ENCODE assay signal across 13 cellular contexts in the genomic region with DNA sequence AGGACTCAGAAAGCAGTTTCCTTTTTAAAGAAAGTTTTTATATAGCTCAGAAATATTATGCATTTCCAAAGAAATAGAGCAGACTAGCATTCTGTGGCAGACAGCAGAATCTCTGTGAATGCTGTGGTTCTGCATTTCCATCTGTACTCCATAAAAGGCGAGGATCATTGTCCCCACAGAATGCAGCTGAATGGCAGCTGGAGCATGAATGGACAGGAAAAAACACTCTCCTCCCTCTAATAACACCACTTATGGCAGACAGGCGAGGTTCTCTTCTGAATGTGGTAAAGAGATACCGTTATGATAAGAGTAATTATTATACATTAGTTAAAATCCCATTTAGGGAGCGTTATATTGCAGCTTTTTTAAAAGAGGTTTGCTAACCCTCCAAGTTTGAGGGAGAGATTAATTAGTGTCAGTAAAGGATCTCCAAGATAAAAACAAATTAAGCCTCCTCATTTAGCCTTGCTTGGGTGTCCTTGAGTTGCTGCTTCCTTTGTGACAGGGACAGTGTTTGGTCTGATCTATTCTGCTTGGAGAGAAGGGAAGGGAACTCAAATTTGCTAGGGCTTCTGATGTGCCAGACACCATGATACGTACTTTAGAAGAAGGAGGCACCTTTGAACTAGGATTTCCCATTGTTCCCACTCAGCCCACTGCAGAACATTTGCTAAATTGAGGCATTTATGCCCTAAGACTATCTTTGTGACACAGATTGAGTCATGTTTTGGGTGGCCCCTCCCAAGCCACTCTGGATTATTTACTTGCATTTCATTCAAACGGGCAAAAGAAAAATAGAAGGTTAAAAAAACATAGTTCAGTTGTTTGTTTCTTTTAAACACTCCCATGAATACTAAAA.
DNase-seq lines count a peak whose midpoint lies in the region; ATAC-seq and TF ChIP-seq lines count a peak whose summit lies in the region.
"Had no signal": no experiment of that assay in that cellular context is flagged by ENCODE, and none has a peak within 500 bp of the region (broad histone marks: within the 10 kb centered on the region; RNA-seq: fewer than 3 reads in every experiment).

No MANE protein-coding gene starts in this region.

- 35 to 38% methylated on average over 6 of the region's 6 CpGs for WGBS in testis, 2 donors

- peak; percentile 57 for DNase-seq in NCI-H2227 (lab: John Stamatoyannopoulos, UW; ENCODE audit: unreplicated experiment)
- peak; percentile 37 for DNase-seq in dermis blood vessel endothelial cell
- DNase-seq in osteocyte (ENCODE audit: extremely low spot score, unreplicated experiment), result no peak
- no peak for DNase-seq in hepatic stellate cell (ENCODE audit: low spot score)
- no peak for DNase-seq in CD8-positive, alpha-beta memory T cell
- no peak for DNase-seq in testis
- DNase-seq: C1 segment of cervical spinal cord, right cardiac atrium had no signal

- H3K27me3 ChIP-seq in HUES6 (ENCODE audit: control insufficient read depth, insufficient read depth, low read length) (no peaks in the 10 kb centered on the region), testis (no peaks in the 10 kb centered on the region)
- H3K27me3 ChIP-seq in CD8-positive, alpha-beta memory T cell (ENCODE audit: insufficient read depth, low read length, poor library complexity, severe bottlenecking), result no peaks in the 10 kb centered on the region
- H3K27me3 ChIP-seq: adrenal gland had no signal

- peaks cover 10% of the 10 kb centered on the region; the same call in 1 of the 2 replicates for H3K4me1 ChIP-seq in HUES6 (ENCODE audit: control insufficient read depth, insufficient read depth, low read length)
- H3K4me1 ChIP-seq in CD8-positive, alpha-beta memory T cell (ENCODE audit: insufficient read depth, low read length), result no peaks in the 10 kb centered on the region
- no peaks in the 10 kb centered on the region for H3K4me1 ChIP-seq in testis

- peaks cover 17% of the 10 kb centered on the region for H3K4me1 Mint-ChIP-seq in osteocyte (ENCODE audit: unreplicated experiment)
- no peaks in the 10 kb centered on the region for H3K4me1 Mint-ChIP-seq in CD8-positive, alpha-beta memory T cell
- H3K4me1 Mint-ChIP-seq: memory B cell had no signal

- no peak for ATAC-seq in HG02678 (IDR thresholded peaks at IDR 0.05; ENCODE audit: unreplicated experiment)

- H3K36me3 Mint-ChIP-seq in osteocyte (ENCODE audit: unreplicated experiment), result peaks cover 1% of the 10 kb centered on the region
- no peaks in the 10 kb centered on the region for H3K36me3 Mint-ChIP-seq in CD8-positive, alpha-beta memory T cell
- H3K36me3 Mint-ChIP-seq: memory B cell had no signal

- peak overlapping the region; percentile 55 for H3K27ac Mint-ChIP-seq in osteocyte (ENCODE audit: unreplicated experiment)
- peak overlapping the region in 1 of 8 donors; percentile 74 for H3K27ac Mint-ChIP-seq in CD8-positive, alpha-beta memory T cell
- H3K27ac Mint-ChIP-seq: memory B cell; T-helper 2 cell treated with Interferon-gamma antibody and Interleukin-4, amounts not matched to agents 5 μg/mL and 100 μg/mL, for 36 hours had no signal

- CTCF ChIA-PET in CD8-positive, alpha-beta memory T cell (lab: Charles Lee), result no interaction called here

- H3K9me3 Mint-ChIP-seq in osteocyte (ENCODE audit: unreplicated experiment), result no peaks in the 10 kb centered on the region
- H3K9me3 Mint-ChIP-seq in CD8-positive, alpha-beta memory T cell, result peaks cover 0 to 5% (median 0%) of the 10 kb centered on the region in 5 donors
- H3K9me3 Mint-ChIP-seq: memory B cell; T-helper 2 cell treated with Interferon-gamma antibody and Interleukin-4, amounts not matched to agents 5 μg/mL and 100 μg/mL, for 36 hours had no signal

- intact Hi-C loops in testis (cut with DNase I; ENCODE audit: low total_unique reads), result no loop called here

- peak overlapping the region; percentile 36 for H3K9ac ChIP-seq in HUES6 (ENCODE audit: low read length)

- no peak for TF ChIP-seq CTCF in osteocyte (IDR thresholded peaks at IDR 0.05)
- TF ChIP-seq CTCF in testis (IDR thresholded peaks at IDR 0.05), result no peak

- H3K9me3 ChIP-seq in HUES6 (ENCODE audit: control insufficient read depth, insufficient read depth, low read depth, low read length) (no peaks in the 10 kb centered on the region), testis (no peaks in the 10 kb centered on the region)
- H3K9me3 ChIP-seq in CD8-positive, alpha-beta memory T cell (ENCODE audit: low read length), result no peaks in the 10 kb centered on the region
- H3K9me3 ChIP-seq: adrenal gland had no signal

- H3K4me3 ChIP-seq in HUES6 (ENCODE audit: low read depth, low read length) (no peak overlapping the region), testis (no peak overlapping the region)
- H3K4me3 ChIP-seq in CD8-positive, alpha-beta memory T cell (ENCODE audit: low read length), result no peak overlapping the region
- H3K4me3 ChIP-seq: adrenal gland had no signal

- no peak overlapping the region for H3K4me3 Mint-ChIP-seq in osteocyte (ENCODE audit: unreplicated experiment)
- H3K4me3 Mint-ChIP-seq in CD8-positive, alpha-beta memory T cell, result no peak overlapping the region
- H3K4me3 Mint-ChIP-seq: memory B cell; T-helper 2 cell treated with Interferon-gamma antibody and Interleukin-4, amounts not matched to agents 5 μg/mL and 100 μg/mL, for 36 hours had no signal

- POLR2A ChIA-PET in CD8-positive, alpha-beta memory T cell (lab: Charles Lee), result no interaction called here

- H3K27me3 Mint-ChIP-seq in osteocyte (ENCODE audit: unreplicated experiment), result no peaks in the 10 kb centered on the region
- H3K27me3 Mint-ChIP-seq in CD8-positive, alpha-beta memory T cell, result no peaks in the 10 kb centered on the region
- H3K27me3 Mint-ChIP-seq: memory B cell had no signal

- H3K27ac ChIP-seq in HUES6 (ENCODE audit: low read depth, low read length) (no peak overlapping the region), testis (peak overlapping the region in 1 of 2 donors; percentile 5)
- H3K27ac ChIP-seq in CD8-positive, alpha-beta memory T cell (ENCODE audit: low read depth, low read length), result no peak overlapping the region
- H3K27ac ChIP-seq: adrenal gland had no signal

- H3K36me3 ChIP-seq in HUES6 (ENCODE audit: control insufficient read depth, insufficient read depth, low read length) (no peaks in the 10 kb centered on the region), testis (ENCODE audit: low read depth, missing control alignments) (no peaks in the 10 kb centered on the region)
- no peaks in the 10 kb centered on the region for H3K36me3 ChIP-seq in CD8-positive, alpha-beta memory T cell (ENCODE audit: insufficient read depth, low read length)
- H3K36me3 ChIP-seq: adrenal gland had no signal

- TF ChIP-seq POLR2A in testis (IDR thresholded peaks at IDR 0.05), result no peak

Comparison
In these comparisons a context has a peak if more than half of its experiments do, and no peak if none do; other contexts are left out.
1. DNase-seq: peak in NCI-H2227 (single experiment) and dermis blood vessel endothelial cell (single experiment); none in osteocyte (single experiment), hepatic stellate cell (single experiment), CD8-positive, alpha-beta memory T cell (0 of 5) and testis (single experiment).